In genomic region chr12:27710592-27711311, GRCh38 we compare ENCODE assay signal across 8 cellular contexts. TPM values are rescaled to one million over a fixed set of nuclear protein-coding genes. Genes with fewer than 3 reads are reported as not detected.
A peak's percentile ranks its signal among the peaks of the same experiment; 100 is the strongest.
DNase-seq lines count a peak whose midpoint lies in the region; ATAC-seq and TF ChIP-seq lines count a peak whose summit lies in the region.

Gene MRPS35 (plus strand): TSS chr12:27710832. CDS start chr12:27710844, 12 bp downstream.

- in situ Hi-C loops in transverse colon (cut with MboI; ENCODE audit: low pct_ligation_motif_present in 1 of 4, low pct_unique_long_range_greater_than_20kb in 1 of 4, low sequenced_read_pairs in 3 of 4), result no loop called here

- no peaks in the 10 kb centered on the region for H3K27me3 Mint-ChIP-seq in activated naive CD8-positive, alpha-beta T cell treated with anti-CD3 and anti-CD28 coated beads, Interleukin-2, amount 50 U/mL, for 24 hours

- H3K27ac Mint-ChIP-seq in activated naive CD8-positive, alpha-beta T cell treated with anti-CD3 and anti-CD28 coated beads, Interleukin-2, amount 50 U/mL, for 24 hours, result peak within 1 kb of the TSS; percentile 94

- intact Hi-C loops in transverse colon (cut with DNase I; ENCODE audit: low total_unique reads), result no loop called here

- H3K4me1 ChIP-seq in cardiac muscle cell (ENCODE audit: low read depth) (no peaks in the 10 kb centered on the region), transverse colon (peaks cover 13 to 27% (median 17%) of the 10 kb centered on the region in 4 donors)

- H3K4me3 ChIP-seq in cardiac muscle cell, result peak within 1 kb of the TSS; percentile 68
- peak within 1 kb of the TSS; percentile 82 to 99 (median 92) for H3K4me3 ChIP-seq in transverse colon

- no peaks in the 10 kb centered on the region for H3K27me3 ChIP-seq in cardiac muscle cell
- H3K27me3 ChIP-seq in transverse colon, result no peaks in the 10 kb centered on the region

- TF ChIP-seq EP300 in transverse colon (IDR thresholded peaks at IDR 0.05; ENCODE audit: low read depth), result no peak

- TF ChIP-seq CTCF in GM12874 (IDR thresholded peaks at IDR 0.05; ENCODE audit: insufficient read depth, low read depth, low read length) (0 out of 2 replicates have a peak, but pooled peaks have one; percentile 1), cardiac muscle cell (IDR thresholded peaks at IDR 0.05; ENCODE audit: low read depth, low read length) (no peak), transverse colon (IDR thresholded peaks at IDR 0.05) (peak in 1 of 5 experiments; percentile 12)

- WGBS in transverse colon (ENCODE audit: low coverage in 1 of 2), 2 donors, result 0% methylated on average over 5 to 43 of the region's 46 CpGs

- H3K9me3 ChIP-seq in cardiac muscle cell (ENCODE audit: low read depth) (no peaks in the 10 kb centered on the region), transverse colon (no peaks in the 10 kb centered on the region)

- no peaks in the 10 kb centered on the region for H3K9me3 Mint-ChIP-seq in activated naive CD8-positive, alpha-beta T cell treated with anti-CD3 and anti-CD28 coated beads, Interleukin-2, amount 50 U/mL, for 24 hours

- DNase-seq in NCI-H1105 (lab: John Stamatoyannopoulos, UW) (peak; percentile 79), SW480 (ENCODE audit: low spot score) (peak; percentile 93), cardiac muscle cell (ENCODE audit: low read depth in 1 of 2, low spot score in 1 of 2) (peak; percentile 92 to 96), pons (ENCODE audit: low spot score) (peak; percentile 91), transverse colon (peak; percentile 93)
- peak; percentile 92 for DNase-seq in activated naive CD8-positive, alpha-beta T cell treated with anti-CD3 and anti-CD28 coated beads, Interleukin-2, amount 50 U/mL, for 24 hours

- H3K4me1 Mint-ChIP-seq in activated naive CD8-positive, alpha-beta T cell treated with anti-CD3 and anti-CD28 coated beads, Interleukin-2, amount 50 U/mL, for 24 hours, result peaks cover 29% of the 10 kb centered on the region

- ATAC-seq in HG02642 (IDR thresholded peaks at IDR 0.05; ENCODE audit: poor library complexity, unreplicated experiment), result peak; percentile 97
- peak; percentile 99 for ATAC-seq in activated naive CD8-positive, alpha-beta T cell treated with anti-CD3 and anti-CD28 coated beads, Interleukin-2, amount 50 U/mL, for 24 hours

- TF ChIP-seq POLR2A in transverse colon (IDR thresholded peaks at IDR 0.05), result peak; percentile 82

- H3K27ac ChIP-seq in cardiac muscle cell, result peak within 1 kb of the TSS; percentile 89
- peak within 1 kb of the TSS; percentile 84 to 95 (median 90) for H3K27ac ChIP-seq in transverse colon

- H3K4me3 Mint-ChIP-seq in activated naive CD8-positive, alpha-beta T cell treated with anti-CD3 and anti-CD28 coated beads, Interleukin-2, amount 50 U/mL, for 24 hours, result peak within 1 kb of the TSS; percentile 96

- H3K36me3 ChIP-seq in cardiac muscle cell (peaks cover 5% of the 10 kb centered on the region), transverse colon (peaks cover 0 to under 1% (median 0%) of the 10 kb centered on the region in 4 donors)

- peaks cover 9% of the 10 kb centered on the region for H3K36me3 Mint-ChIP-seq in activated naive CD8-positive, alpha-beta T cell treated with anti-CD3 and anti-CD28 coated beads, Interleukin-2, amount 50 U/mL, for 24 hours (ENCODE audit: low read depth)

RNA-seq across cellular contexts. Expression of gene MRPS35, which starts in this region (rescaled TPM):
- total RNA-seq in cardiac muscle cell (32.0 and 34.4 TPM in 2 replicates), transverse colon (10 to 100 TPM; 30.7 to 78.8 (median 63.8) TPM)
- 63.6 and 73.0 TPM in 2 replicates for polyA plus RNA-seq in cardiac muscle cell

Comparison
In these comparisons a context has a peak if more than half of its experiments do, and no peak if none do; other contexts are left out.
1. Peak in every context shown above with its lines: DNase-seq, ATAC-seq, H3K4me3 ChIP-seq and H3K27ac ChIP-seq.